10 cellular contexts compared by ENCODE assay signal in genomic region chr12:124368421-124369032, GRCh38.
DNase-seq lines count a peak whose midpoint lies in the region; ATAC-seq and TF ChIP-seq lines count a peak whose summit lies in the region.
"Had no signal": no experiment of that assay in that cellular context is flagged by ENCODE, and none has a peak within 500 bp of the region (broad histone marks: within the 10 kb centered on the region; RNA-seq: fewer than 3 reads in every experiment).

No MANE protein-coding gene starts in this region.

- peaks cover 0 to 15% of the 10 kb centered on the region in 2 donors for H3K36me3 ChIP-seq in prostate gland
- H3K36me3 ChIP-seq: neural progenitor cell had no signal

- CTCF ChIA-PET in AG04450 (lab: Charles Lee) (interaction anchor here (1.4 to 2.1 kb wide), 3 partner anchors 10 to 397 kb away, joined by 5 to 10 read pairs (median 5); no protein-coding TSS in a partner anchor), RWPE1 (lab: Yijun Ruan, JAX) (no interaction called here)

- H3K27ac ChIP-seq in AG04450 (ENCODE audit: low read depth, low read length) (peak overlapping the region; percentile 93), RWPE1 (peak overlapping the region; percentile 93), prostate gland (peak overlapping the region; percentile 94 to 96), foreskin keratinocyte (no peak overlapping the region)

- TF ChIP-seq POLR2A in prostate gland (IDR thresholded peaks at IDR 0.05): no peak

- ATAC-seq in foreskin keratinocyte: no peak
- no peak for ATAC-seq in GM21423 (IDR thresholded peaks at IDR 0.05; ENCODE audit: unreplicated experiment)
- ATAC-seq in HG03135 (IDR thresholded peaks at IDR 0.05; ENCODE audit: unreplicated experiment): no peak

- DNase-seq in AG04450 (ENCODE audit: low read depth, low spot score) (no peak), RWPE1 (ENCODE audit: low spot score) (no peak), fibroblast of pulmonary artery (ENCODE audit: low read depth) (no peak), prostate gland (ENCODE audit: low spot score) (no peak), NCI-H1694 (lab: John Stamatoyannopoulos, UW) (no peak), foreskin keratinocyte (no peak)
- DNase-seq: NCI-H774 had no signal

- WGBS in prostate gland: 93% methylated on average over 10 of the region's 10 CpGs

- H3K9me3 ChIP-seq in AG04450 (ENCODE audit: control insufficient read depth, insufficient read depth, low read length): no peaks in the 10 kb centered on the region; the same call in 1 of the 2 replicates
- H3K9me3 ChIP-seq in prostate gland: no peaks in the 10 kb centered on the region

- no peaks in the 10 kb centered on the region for H3K27me3 ChIP-seq in AG04450 (ENCODE audit: control insufficient read depth, insufficient read depth, low read length)
- H3K27me3 ChIP-seq in prostate gland (replicated peaks; ENCODE audit: insufficient read depth): no peaks in the 10 kb centered on the region
- H3K27me3 ChIP-seq in foreskin keratinocyte: no peaks in the 10 kb centered on the region
- H3K27me3 ChIP-seq: neural progenitor cell had no signal

- intact Hi-C loops in prostate gland (cut with DNase I): loop anchor here (5.0 kb wide), 1 partner anchor 199 kb away; the partner anchor contains the start of gene NCOR2

- TF ChIP-seq CTCF in AG04450 (IDR thresholded peaks at IDR 0.05; ENCODE audit: low read depth, low read length) (peak; percentile 32; the same call in 1 of the 2 replicates), RWPE1 (conservative IDR thresholded peaks at IDR 0.05; ENCODE audit: low read depth) (no peak), fibroblast of pulmonary artery (IDR thresholded peaks at IDR 0.05; ENCODE audit: low read length, missing control alignments) (peak; percentile 2), prostate gland (IDR thresholded peaks at IDR 0.05) (no peak), foreskin keratinocyte (conservative IDR thresholded peaks at IDR 0.05) (no peak)

- H3K4me3 ChIP-seq in AG04450 (ENCODE audit: low read depth, low read length) (no peak overlapping the region), fibroblast of pulmonary artery (replicated peaks; ENCODE audit: low read depth, low read length) (no peak overlapping the region), prostate gland (no peak overlapping the region)
- H3K4me3 ChIP-seq: neural progenitor cell had no signal

- POLR2A ChIA-PET in AG04450 (lab: Yijun Ruan, JAX) (interaction anchor here (0.5 kb wide), 1 partner anchor 19 kb away, joined by 7 read pairs; no protein-coding TSS in a partner anchor), RWPE1 (lab: Yijun Ruan, JAX; ENCODE audit: low non-redundant PET) (no interaction called here)

- H3K4me1 ChIP-seq in prostate gland (replicated peaks) (peaks cover 40% of the 10 kb centered on the region), foreskin keratinocyte (no peaks in the 10 kb centered on the region)
- H3K4me1 ChIP-seq: neural progenitor cell had no signal

Comparison
In these comparisons a context has a peak if more than half of its experiments do, and no peak if none do; other contexts are left out.
1. CTCF ChIP-seq: peak in AG04450 (single experiment) and fibroblast of pulmonary artery (single experiment); none in RWPE1 (single experiment), prostate gland (0 of 4) and foreskin keratinocyte (single experiment).